In the genomic region with DNA sequence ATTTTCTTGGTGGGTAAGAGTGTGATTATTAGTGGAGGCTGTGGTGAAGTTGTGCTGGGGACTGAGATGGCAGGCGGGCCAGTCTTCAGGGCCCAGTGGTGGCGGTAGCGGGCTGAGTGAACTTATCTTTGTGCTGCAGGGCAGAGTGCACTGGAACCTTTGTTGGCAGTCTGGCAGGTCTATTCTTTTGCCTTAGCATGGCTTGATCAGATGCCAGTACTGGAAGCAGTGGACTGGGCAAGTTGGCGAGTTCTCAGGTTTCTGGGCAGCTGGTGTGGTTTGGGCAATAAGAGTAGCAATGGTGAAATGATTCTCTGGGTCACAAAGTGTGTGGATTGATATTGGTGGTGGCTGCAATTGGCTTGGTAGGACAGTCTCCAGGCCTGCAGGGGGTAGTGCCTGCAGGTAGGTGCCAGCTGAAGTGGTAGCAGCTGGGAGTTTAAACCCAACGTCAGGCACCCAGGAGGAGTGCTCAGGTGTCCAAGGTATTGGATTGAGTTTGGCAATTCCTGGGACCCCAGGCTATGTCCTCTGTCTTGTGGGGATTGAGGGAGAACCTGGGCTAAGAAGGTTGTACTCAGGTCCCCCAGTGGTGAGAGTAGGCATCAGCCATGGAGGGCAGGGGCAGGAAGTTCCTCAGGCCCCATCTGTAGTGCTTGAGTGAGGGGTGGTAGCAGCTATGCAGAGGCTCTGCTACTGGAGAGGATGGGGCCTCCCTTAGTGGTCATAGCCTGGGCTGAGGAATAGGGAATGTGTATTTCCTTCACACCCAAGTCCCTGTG, we compare ENCODE assay signal across 30 cellular contexts. TPM values are rescaled to one million over a fixed set of nuclear protein-coding genes. Genes with fewer than 3 reads are reported as not detected.
A peak's percentile ranks its signal among the peaks of the same experiment; 100 is the strongest.
DNase-seq lines count a peak whose midpoint lies in the region; ATAC-seq and TF ChIP-seq lines count a peak whose summit lies in the region.
"Had no signal": no experiment of that assay in that cellular context is flagged by ENCODE, and none has a peak within 500 bp of the region (broad histone marks: within the 10 kb centered on the region; RNA-seq: fewer than 3 reads in every experiment).

No MANE protein-coding gene starts in this region.

- no peak overlapping the region for H3K27ac ChIP-seq in endodermal cell (ENCODE audit: low read depth, low read length)
- H3K27ac ChIP-seq: 22Rv1, body of pancreas, pancreas had no signal

- no peaks in the 10 kb centered on the region for H3K4me1 ChIP-seq in endodermal cell (ENCODE audit: control insufficient read depth, insufficient read depth, low read length)
- H3K4me1 ChIP-seq: body of pancreas, HAP-1, pancreas had no signal

- H3K27me3 ChIP-seq in endodermal cell (ENCODE audit: control insufficient read depth, insufficient read depth, low read length, poor library complexity, severe bottlenecking): no peaks in the 10 kb centered on the region
- H3K27me3 ChIP-seq: body of pancreas, pancreas had no signal

- TF ChIP-seq CTCF in endodermal cell (conservative IDR thresholded peaks at IDR 0.05): peak; percentile 59

- H3K4me1 Mint-ChIP-seq in endodermal cell: no peaks in the 10 kb centered on the region
- H3K4me1 Mint-ChIP-seq: activated naive CD4-positive, alpha-beta T cell treated with anti-CD3 and anti-CD28 coated beads, Interleukin-2, amount 10 ng/mL, durations not matched to agents 7 days and 5 days; activated T-helper 17 cell treated with anti-CD3 and anti-CD28 coated beads, Interleukin-2, amount 50 U/mL, for 72 hours; nephron progenitor cell; stimulated activated naive B cell treated with anti-CD40 and anti-IgM and Interleukin-4, amounts not matched to agents 10 μg/mL and 1 μg/mL and 100 μg/mL, for 72 hours had no signal

- H3K4me3 ChIP-seq in endodermal cell (ENCODE audit: low read length): no peak overlapping the region
- H3K4me3 ChIP-seq: body of pancreas, HAP-1, pancreas had no signal

- H3K9me3 Mint-ChIP-seq in endodermal cell: peaks cover 23% of the 10 kb centered on the region
- H3K9me3 Mint-ChIP-seq: activated naive CD4-positive, alpha-beta T cell treated with anti-CD3 and anti-CD28 coated beads, Interleukin-2, amount 10 ng/mL, durations not matched to agents 7 days and 5 days; activated T-helper 17 cell treated with anti-CD3 and anti-CD28 coated beads, Interleukin-2, amount 50 U/mL, for 72 hours; dendritic cell treated with granulocyte-macrophage colony-stimulating factor and Interleukin-4, amounts not matched to agents 40 ng/mL and 50 ng/mL, for 4 days; stimulated activated naive B cell treated with anti-CD40 and anti-IgM and Interleukin-4, amounts not matched to agents 10 μg/mL and 1 μg/mL and 100 μg/mL, for 72 hours had no signal

- WGBS in endodermal cell (ENCODE audit: insufficient coverage in 1 of 2, insufficient read length in 1 of 2), 2 experiments: 90% methylated on average over 5 of the region's 5 CpGs; no CpG with 5 or more reads in 1 of the 2 experiments

- no peak overlapping the region for H3K9ac ChIP-seq in endodermal cell (ENCODE audit: extremely low read depth, low read length, poor library complexity, severe bottlenecking)

- no peaks in the 10 kb centered on the region for H3K9me3 ChIP-seq in endodermal cell (ENCODE audit: control insufficient read depth, low read length)
- H3K9me3 ChIP-seq: body of pancreas, HAP-1, pancreas had no signal

- no peaks in the 10 kb centered on the region for H3K36me3 Mint-ChIP-seq in endodermal cell (ENCODE audit: low read depth)
- H3K36me3 Mint-ChIP-seq: activated naive CD4-positive, alpha-beta T cell treated with anti-CD3 and anti-CD28 coated beads, Interleukin-2, amount 10 ng/mL, durations not matched to agents 7 days and 5 days; stimulated activated naive B cell treated with anti-CD40 and anti-IgM and Interleukin-4, amounts not matched to agents 10 μg/mL and 1 μg/mL and 100 μg/mL, for 72 hours; type B pancreatic cell had no signal

- H3K36me3 ChIP-seq in endodermal cell (ENCODE audit: control insufficient read depth, insufficient read depth, low read length): no peaks in the 10 kb centered on the region
- H3K36me3 ChIP-seq: HAP-1, pancreas had no signal

- H3K27me3 Mint-ChIP-seq in endodermal cell (ENCODE audit: insufficient read depth): no peaks in the 10 kb centered on the region
- H3K27me3 Mint-ChIP-seq: activated naive CD4-positive, alpha-beta T cell treated with anti-CD3 and anti-CD28 coated beads, Interleukin-2, amount 10 ng/mL, durations not matched to agents 7 days and 5 days; activated T-helper 17 cell treated with anti-CD3 and anti-CD28 coated beads, Interleukin-2, amount 50 U/mL, for 72 hours; type B pancreatic cell had no signal

- H3K4me3 Mint-ChIP-seq in endodermal cell: no peak overlapping the region
- H3K4me3 Mint-ChIP-seq: activated CD8-positive, alpha-beta T cell treated with anti-CD3 and anti-CD28 coated beads, Interleukin-2, amount 10 ng/mL, durations not matched to agents 7 days and 5 days; activated naive CD4-positive, alpha-beta T cell treated with anti-CD3 and anti-CD28 coated beads, Interleukin-2, amount 10 ng/mL, durations not matched to agents 7 days and 5 days; activated T-helper 17 cell treated with anti-CD3 and anti-CD28 coated beads, Interleukin-2, amount 50 U/mL, for 72 hours; dendritic cell treated with granulocyte-macrophage colony-stimulating factor and Interleukin-4, amounts not matched to agents 40 ng/mL and 50 ng/mL, for 4 days; nephron progenitor cell; stimulated activated naive B cell treated with anti-CD40 and anti-IgM and Interleukin-4, amounts not matched to agents 10 μg/mL and 1 μg/mL and 100 μg/mL, for 72 hours; type B pancreatic cell had no signal

- no peak for ATAC-seq in GM21825 (IDR thresholded peaks at IDR 0.05; ENCODE audit: unreplicated experiment)
- ATAC-seq: activated CD8-positive, alpha-beta T cell treated with anti-CD3 and anti-CD28 coated beads, Interleukin-2, amount 10 ng/mL, durations not matched to agents 7 days and 5 days; activated T-helper 17 cell treated with anti-CD3 and anti-CD28 coated beads, Interleukin-2, amount 50 U/mL, for 72 hours; body of pancreas; pancreas; PC-3; stimulated activated naive B cell treated with anti-CD40 and anti-IgM and Interleukin-4, amounts not matched to agents 10 μg/mL and 1 μg/mL and 100 μg/mL, for 72 hours had no signal

- H3K27ac Mint-ChIP-seq in endodermal cell: no peak overlapping the region
- H3K27ac Mint-ChIP-seq: activated CD8-positive, alpha-beta T cell treated with anti-CD3 and anti-CD28 coated beads, Interleukin-2, amount 10 ng/mL, durations not matched to agents 7 days and 5 days; activated naive CD4-positive, alpha-beta T cell treated with anti-CD3 and anti-CD28 coated beads, Interleukin-2, amount 10 ng/mL, durations not matched to agents 7 days and 5 days; activated T-helper 17 cell treated with anti-CD3 and anti-CD28 coated beads, Interleukin-2, amount 50 U/mL, for 72 hours; dendritic cell treated with granulocyte-macrophage colony-stimulating factor and Interleukin-4, amounts not matched to agents 40 ng/mL and 50 ng/mL, for 4 days; nephron progenitor cell; stimulated activated naive B cell treated with anti-CD40 and anti-IgM and Interleukin-4, amounts not matched to agents 10 μg/mL and 1 μg/mL and 100 μg/mL, for 72 hours; type B pancreatic cell had no signal

- DNase-seq in DMS 273 (lab: John Stamatoyannopoulos, UW; ENCODE audit: unreplicated experiment): peak; percentile 11
- no peak for DNase-seq in DMS 273 treated with DMSO at 0.1 percent for 48 hours (lab: John Stamatoyannopoulos, UW)
- peak; percentile 33 for DNase-seq in NCI-H2196 treated with DMSO at 0.1 percent for 48 hours (lab: John Stamatoyannopoulos, UW; ENCODE audit: unreplicated experiment)
- DNase-seq in endodermal cell: peak; percentile 63
- DNase-seq in myocyte (ENCODE audit: low read depth): peak; percentile 82
- DNase-seq in NCI-H128 (lab: John Stamatoyannopoulos, UW; ENCODE audit: unreplicated experiment): no peak
- no peak for DNase-seq in NCI-H2107 treated with DMSO at 0.1 percent for 48 hours (lab: John Stamatoyannopoulos, UW; ENCODE audit: unreplicated experiment)
- DNase-seq: activated CD4-positive, alpha-beta T cell treated with anti-CD3 and anti-CD28 coated beads for 4 hours; activated CD8-positive, alpha-beta T cell treated with anti-CD3 and anti-CD28 coated beads, Interleukin-2, amount 10 ng/mL, durations not matched to agents 7 days and 5 days; activated naive CD4-positive, alpha-beta T cell treated with anti-CD3 and anti-CD28 coated beads, Interleukin-2, amount 10 ng/mL, durations not matched to agents 7 days and 5 days; body of pancreas; C1 segment of cervical spinal cord; DMS79 treated with DMSO at 0.1 percent for 48 hours; NCI-H1436 treated with DMSO at 0.1 percent for 48 hours; NCI-H2107; nephron progenitor cell; pancreas; PC-3; retina; Right ventricle myocardium superior; small intestine; stimulated activated naive B cell treated with anti-CD40 and anti-IgM and Interleukin-4, amounts not matched to agents 10 μg/mL and 1 μg/mL and 100 μg/mL, for 72 hours; SW 1271; T-helper 9 cell had no signal

RNA-seq across cellular contexts. Expression of a gene that starts 34.9 kb away (rescaled TPM):
- total RNA-seq in endodermal cell (10 to 100 TPM; 14.1 to 16.4 TPM), myocyte (12.8 and 24.0 TPM in 2 replicates)
- polyA plus RNA-seq in endodermal cell (2013, experiment 1 of 2): 21.4 TPM
- polyA plus RNA-seq in endodermal cell (2013, experiment 2 of 2): 19.8 TPM
- 14.1 TPM for polyA plus RNA-seq in myocyte (2012)

RNA-seq across cellular contexts. Expression of a gene that starts 36.1 kb away (rescaled TPM):
- total RNA-seq in endodermal cell (10 to 100 TPM; 15.4 to 15.7 TPM), myocyte (8.7 and 10.1 TPM in 2 replicates)
- polyA plus RNA-seq in endodermal cell (2013, experiment 1 of 2): 14.5 TPM
- 14.4 TPM for polyA plus RNA-seq in endodermal cell (2013, experiment 2 of 2)
- polyA plus RNA-seq in myocyte (2012): 1.2 TPM

Comparison
In these comparisons a context has a peak if more than half of its experiments do, and no peak if none do; other contexts are left out.
1. DNase-seq: peak in DMS 273 (single experiment), NCI-H2196 treated with DMSO at 0.1 percent for 48 hours (single experiment), endodermal cell (single experiment) and myocyte (single experiment); none in DMS 273 treated with DMSO at 0.1 percent for 48 hours (single experiment), NCI-H128 (single experiment) and NCI-H2107 treated with DMSO at 0.1 percent for 48 hours (single experiment).